ENCODE assay signal across 22 cellular contexts in genomic region chr11:12737024-12737423, GRCh38.
"Had no signal": no experiment of that assay in that cellular context is flagged by ENCODE, and none has a peak within 500 bp of the region (broad histone marks: within the 10 kb centered on the region; RNA-seq: fewer than 3 reads in every experiment).

No MANE protein-coding gene starts in this region.

- H3K27ac Mint-ChIP-seq: dendritic cell treated with granulocyte-macrophage colony-stimulating factor and Interleukin-4, amounts not matched to agents 40 ng/mL and 50 ng/mL, for 4 days; effector memory CD8-positive, alpha-beta T cell; endodermal cell had no signal

- DNase-seq: colonic mucosa; cortex of kidney; effector CD8-positive, alpha-beta T cell; effector memory CD8-positive, alpha-beta T cell; endodermal cell; erythroblast; esophagus squamous epithelium; foreskin fibroblast; foreskin melanocyte; gastrocnemius medialis; glutamatergic neuron; heart right ventricle; hippocampal formation; left cardiac atrium; left lung; left ventricle myocardium superior; lower lobe of right lung; mesenchymal stem cell; midbrain had no signal

- H3K9me3 Mint-ChIP-seq: dendritic cell treated with granulocyte-macrophage colony-stimulating factor and Interleukin-4, amounts not matched to agents 40 ng/mL and 50 ng/mL, for 4 days; effector memory CD8-positive, alpha-beta T cell; endodermal cell had no signal

- H3K9me3 ChIP-seq: colonic mucosa, esophagus squamous epithelium, gastrocnemius medialis, heart right ventricle, left lung, lower lobe of right lung had no signal

- H3K27me3 Mint-ChIP-seq: dendritic cell treated with granulocyte-macrophage colony-stimulating factor and Interleukin-4, amounts not matched to agents 40 ng/mL and 50 ng/mL, for 4 days had no signal

- H3K36me3 ChIP-seq: colonic mucosa, esophagus squamous epithelium, gastrocnemius medialis, heart right ventricle, left lung, lower lobe of right lung had no signal

- H3K27ac ChIP-seq: colonic mucosa, epithelial cell of prostate, esophagus squamous epithelium, heart right ventricle, left lung, lower lobe of right lung had no signal

- H3K4me3 ChIP-seq: colonic mucosa, esophagus squamous epithelium, gastrocnemius medialis, heart right ventricle, left lung, lower lobe of right lung had no signal

- H3K27me3 ChIP-seq: colonic mucosa, esophagus squamous epithelium, gastrocnemius medialis, heart right ventricle, left lung had no signal

- H3K4me3 Mint-ChIP-seq: dendritic cell treated with granulocyte-macrophage colony-stimulating factor and Interleukin-4, amounts not matched to agents 40 ng/mL and 50 ng/mL, for 4 days; effector memory CD8-positive, alpha-beta T cell; endodermal cell had no signal

- ATAC-seq: effector memory CD8-positive, alpha-beta T cell; esophagus mucosa; gastrocnemius medialis; heart right ventricle; left cardiac atrium; left lung; left ventricle myocardium superior; lower lobe of right lung had no signal

- H3K4me1 ChIP-seq: colonic mucosa, left lung, lower lobe of right lung had no signal
